ENCODE assay signal across 8 cellular contexts in the genomic region with DNA sequence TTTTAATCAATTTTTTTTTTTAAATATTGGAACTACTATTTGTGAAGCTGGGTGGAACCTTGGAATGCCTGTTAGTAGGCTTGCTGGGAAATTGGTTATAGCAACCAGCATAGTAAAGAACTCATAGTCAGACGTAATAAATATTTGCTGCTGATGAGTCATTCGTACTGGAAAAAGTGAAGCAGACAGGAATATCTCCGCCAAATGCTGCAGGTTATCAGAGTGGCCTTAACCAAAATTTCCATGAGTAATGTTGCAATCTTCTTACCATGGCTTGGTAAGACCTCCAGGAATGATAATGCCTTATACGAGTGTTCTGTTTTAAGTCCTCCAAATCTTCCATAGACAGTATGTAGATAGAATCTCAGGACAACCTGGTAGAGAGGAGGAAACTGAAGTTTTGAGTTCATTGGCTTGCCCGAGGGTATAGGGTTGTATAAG. TPM values are rescaled to one million over a fixed set of nuclear protein-coding genes. Genes with fewer than 3 reads are reported as not detected.
DNase-seq lines count a peak whose midpoint lies in the region; ATAC-seq, FAIRE-seq and TF ChIP-seq lines count a peak whose summit lies in the region.

No MANE protein-coding gene starts in this region.

- H3K9ac ChIP-seq in IMR-90 (ENCODE audit: low read depth, low read length) = no peak overlapping the region; the same call in 1 of the 2 replicates
- H3K9ac ChIP-seq in mesenchymal stem cell (ENCODE audit: low read length) = peak overlapping the region; percentile 89

- H3K23ac ChIP-seq in IMR-90 (ENCODE audit: low read depth, low read length) (no peak overlapping the region; the same call in 1 of the 2 replicates), mesenchymal stem cell (ENCODE audit: low read length in 2 of 2) (no peak overlapping the region)

- H3K27me3 ChIP-seq in IMR-90 (ENCODE audit: control insufficient read depth, insufficient read depth, low read length) (no peaks in the 10 kb centered on the region), mesenchymal stem cell (ENCODE audit: control insufficient read depth in 1 of 2, insufficient read depth in 1 of 2, low read length in 2 of 2) (no peaks in the 10 kb centered on the region), Peyer's patch (no peaks in the 10 kb centered on the region)

- no peak overlapping the region for H2BK12ac ChIP-seq in mesenchymal stem cell (ENCODE audit: low read length in 2 of 2)

- H3K9me3 ChIP-seq in A549 (no peaks in the 10 kb centered on the region), IMR-90 (ENCODE audit: control insufficient read depth, insufficient read depth, low read length) (no peaks in the 10 kb centered on the region), mesenchymal stem cell (ENCODE audit: control insufficient read depth, low read length) (no peaks in the 10 kb centered on the region), Peyer's patch (no peaks in the 10 kb centered on the region)

- H3K4ac ChIP-seq in IMR-90 (ENCODE audit: low read depth, low read length) (no peak overlapping the region; the same call in 1 of the 2 replicates), mesenchymal stem cell (ENCODE audit: low read depth in 1 of 2, low read length in 2 of 2) (no peak overlapping the region)

- peak overlapping the region; percentile 20; the same call in 1 of the 2 replicates for H4K91ac ChIP-seq in IMR-90 (ENCODE audit: insufficient read depth, low read depth, low read length)
- no peak overlapping the region for H4K91ac ChIP-seq in mesenchymal stem cell (ENCODE audit: low read length)

- H2AK9ac ChIP-seq in IMR-90 (replicated peaks; ENCODE audit: low read depth, low read length, poor library complexity) = no peak overlapping the region

- H3K9me1 ChIP-seq in IMR-90 (ENCODE audit: insufficient read depth, low read length) = peaks cover 43% of the 10 kb centered on the region

- DNase-seq in A549 (ENCODE audit: low read depth in 1 of 2, low spot score in 1 of 2) (peak; percentile 64 to 90), IMR-90 (peak; percentile 97), cardiac fibroblast (ENCODE audit: low read depth in 2 of 2) (peak; percentile 91 to 97), mesenchymal stem cell (peak; percentile 96), NCI-H1105 treated with DMSO at 0.1 percent for 48 hours (lab: John Stamatoyannopoulos, UW) (no peak), Peyer's patch (no peak)
- DNase-seq in effector CD8-positive, alpha-beta T cell (lab: John Stamatoyannopoulos, UW) = no peak

- peak; percentile 44 to 76; a peak in 2 of 5 replicates for TF ChIP-seq EP300 in A549 (IDR thresholded peaks at IDR 0.05)

- H4K20me1 ChIP-seq in IMR-90 (ENCODE audit: insufficient read depth, low read length) = peaks cover 21% of the 10 kb centered on the region; the same call in 1 of the 2 replicates

- H3K4me1 ChIP-seq in A549 = peaks cover 85% of the 10 kb centered on the region
- H3K4me1 ChIP-seq in IMR-90 (ENCODE audit: control insufficient read depth, insufficient read depth, low read length) = peaks cover 47% of the 10 kb centered on the region
- peaks cover 26% of the 10 kb centered on the region for H3K4me1 ChIP-seq in mesenchymal stem cell (ENCODE audit: control insufficient read depth, insufficient read depth, low read depth, low read length)
- H3K4me1 ChIP-seq in Peyer's patch = peaks cover 0 to 65% (median 4%) of the 10 kb centered on the region in 4 donors

- in situ Hi-C loops in IMR-90 (cut with MboI; ENCODE audit: low sequenced_read_pairs) = no loop called here

- 0% methylated on average over 5 of the region's 5 CpGs for WGBS in A549 (ENCODE audit: missing lambda C conversion rate)
- WGBS in IMR-90 (ENCODE audit: extremely low coverage in 2 of 2, insufficient read length in 1 of 2), 2 experiments = no CpG with 5 or more reads among the region's 5 CpGs
- 3% methylated on average over 3 of the region's 5 CpGs for WGBS in mesenchymal stem cell

- BruUV-seq in IMR-90 (replicated peaks; lab: Mats Ljungman, UMichigan) = no TSS peak

- H3K27ac ChIP-seq in A549 (peak overlapping the region; percentile 99 to 100), IMR-90 (ENCODE audit: insufficient read depth, low read length) (peak overlapping the region; percentile 43; the same call in 1 of the 2 replicates), mesenchymal stem cell (ENCODE audit: low read length, poor library complexity, severe bottlenecking) (peak overlapping the region; percentile 65), Peyer's patch (peak overlapping the region in 1 of 4 donors; percentile 56)

- H3K79me1 ChIP-seq in IMR-90 (ENCODE audit: low read depth in 1 of 2, low read length in 2 of 2) = peaks cover 28 to 66% of the 10 kb centered on the region in 2 experiments
- H3K79me1 ChIP-seq in mesenchymal stem cell (replicated peaks; ENCODE audit: low read length, poor library complexity, severe bottlenecking) = peaks cover 7% of the 10 kb centered on the region

- H2BK20ac ChIP-seq in IMR-90 (ENCODE audit: low read depth, low read length) = peak overlapping the region; percentile 18

- no peaks in the 10 kb centered on the region for H3K36me3 ChIP-seq in IMR-90 (ENCODE audit: control insufficient read depth, insufficient read depth, low read length)
- peaks cover 3% of the 10 kb centered on the region in 2 experiments for H3K36me3 ChIP-seq in mesenchymal stem cell (ENCODE audit: control insufficient read depth in 1 of 2, insufficient read depth in 2 of 2, low read depth in 1 of 2, low read length in 2 of 2)
- no peaks in the 10 kb centered on the region for H3K36me3 ChIP-seq in Peyer's patch

- H2AFZ ChIP-seq in IMR-90 (replicated peaks; ENCODE audit: low read length, poor library complexity) (no peak overlapping the region), mesenchymal stem cell (ENCODE audit: low read depth, low read length) (no peak overlapping the region)

- CTCF ChIA-PET in A549 (lab: Yijun Ruan, JAX) (interaction anchor here (1.0 to 3.6 kb wide), 3 partner anchors 34 to 147 kb away, joined by 3 to 17 read pairs (median 9); a partner anchor contains a TSS), IMR-90 (lab: Yijun Ruan, JAX) (interaction anchor here (0.6 kb wide), 1 partner anchor 19 kb away, joined by 4 read pairs; no protein-coding TSS in a partner anchor)

- peak overlapping the region; percentile 93 for H2BK5ac ChIP-seq in IMR-90 (ENCODE audit: low read depth, low read length, poor library complexity, severe bottlenecking)
- H2BK5ac ChIP-seq in mesenchymal stem cell (ENCODE audit: low read depth, low read length, poor library complexity, severe bottlenecking) = no peak overlapping the region

- H3K4me2 ChIP-seq in A549 (peak overlapping the region; percentile 91), IMR-90 (ENCODE audit: low read depth, low read length) (peak overlapping the region; percentile 77), mesenchymal stem cell (ENCODE audit: low read length, poor library complexity, severe bottlenecking) (no peak overlapping the region)

- TF ChIP-seq CTCF in A549 (IDR thresholded peaks at IDR 0.05) = no peak
- TF ChIP-seq CTCF in IMR-90 (conservative IDR thresholded peaks at IDR 0.05; ENCODE audit: low read depth, low read length) = no peak
- TF ChIP-seq CTCF in cardiac fibroblast (IDR thresholded peaks at IDR 0.05; ENCODE audit: low read depth, low read length) = no peak
- TF ChIP-seq CTCF in Peyer's patch (IDR thresholded peaks at IDR 0.05) = no peak

- peak overlapping the region; percentile 98 for H2BK120ac ChIP-seq in IMR-90 (ENCODE audit: low read depth, low read length)
- H2BK120ac ChIP-seq in mesenchymal stem cell (ENCODE audit: low read depth, low read length) = no peak overlapping the region

- FAIRE-seq in A549 (lab: Jason Lieb, UNC) = no peak

- no peak for TF ChIP-seq POLR2A in A549 (IDR thresholded peaks at IDR 0.05; ENCODE audit: low read length)
- TF ChIP-seq POLR2A in IMR-90 (IDR thresholded peaks at IDR 0.05; ENCODE audit: low read depth, low read length) = peak; percentile 12; the same call in 1 of the 2 replicates
- no peak for TF ChIP-seq POLR2A in Peyer's patch (IDR thresholded peaks at IDR 0.05)

- TF ChIP-seq RAD21 in A549 (conservative IDR thresholded peaks at IDR 0.05 in 1 of 2, IDR thresholded peaks at IDR 0.05 in 1 of 2) = peak in 1 of 2 experiments; percentile 19; a peak in 1 of 5 replicates
- TF ChIP-seq RAD21 in IMR-90 (IDR thresholded peaks at IDR 0.05; ENCODE audit: low read length) = no peak

- H4K8ac ChIP-seq in IMR-90 (ENCODE audit: low read depth in 2 of 2, low read length in 2 of 2) (no peak overlapping the region), mesenchymal stem cell (ENCODE audit: low read length) (no peak overlapping the region)

- H3K18ac ChIP-seq in IMR-90 (ENCODE audit: low read depth, low read length) (peak overlapping the region; percentile 85; the same call in 1 of the 2 replicates), mesenchymal stem cell (ENCODE audit: low read depth in 1 of 2, low read length in 2 of 2) (no peak overlapping the region)

- 0 out of 2 replicates have a peak overlapping the region, but pooled peaks have one; percentile 10 for H3K14ac ChIP-seq in IMR-90 (replicated peaks; ENCODE audit: low read depth, low read length)
- no peak overlapping the region for H3K14ac ChIP-seq in mesenchymal stem cell (ENCODE audit: low read length in 2 of 2)

- H3K4me3 ChIP-seq in A549 = peak overlapping the region; percentile 16; the same call in 1 of the 3 replicates
- no peak overlapping the region for H3K4me3 ChIP-seq in IMR-90 (ENCODE audit: insufficient read depth, low read depth, low read length)
- H3K4me3 ChIP-seq in cardiac fibroblast (replicated peaks in 1 of 2; ENCODE audit: low read depth in 2 of 2, low read length in 2 of 2) = no peak overlapping the region
- no peak overlapping the region for H3K4me3 ChIP-seq in mesenchymal stem cell (ENCODE audit: insufficient read depth in 1 of 2, low read depth in 1 of 2, low read length in 2 of 2)
- no peak overlapping the region for H3K4me3 ChIP-seq in Peyer's patch

- POLR2A ChIA-PET in A549 (lab: Yijun Ruan, JAX) = interaction anchor here (0.6 kb wide), 1 partner anchor 131 kb away, joined by 3 read pairs; no protein-coding TSS in a partner anchor
- POLR2A ChIA-PET in IMR-90 (lab: Charles Lee; ENCODE audit: unreplicated experiment) = no interaction called here

- dilution Hi-C loops in IMR-90 (cut with HindIII; ENCODE audit: low sequenced_read_pairs, unreplicated experiment) = no loop called here

- intact Hi-C loops in IMR-90 (cut with micrococcal nuclease) = no loop called here

- ATAC-seq in A549 (peak; percentile 31 to 56; a peak in 4 of 6 replicates), IMR-90 (ENCODE audit: low read depth) (peak; percentile 38), HG03045 (IDR thresholded peaks at IDR 0.05; ENCODE audit: unreplicated experiment) (no peak)

- H2AK5ac ChIP-seq in IMR-90 (ENCODE audit: low read depth, low read length) (no peak overlapping the region), mesenchymal stem cell (ENCODE audit: low read length, severe bottlenecking) (no peak overlapping the region)

- no peak overlapping the region; the same call in 1 of the 2 replicates for H3K56ac ChIP-seq in IMR-90 (ENCODE audit: extremely low read depth, insufficient read depth, low read length)

- H2BK15ac ChIP-seq in IMR-90 (ENCODE audit: low read depth, low read length) = peak overlapping the region; percentile 88; the same call in 2 of the 3 replicates
- no peak overlapping the region for H2BK15ac ChIP-seq in mesenchymal stem cell (ENCODE audit: low read depth, poor library complexity, severe bottlenecking)

- H4K5ac ChIP-seq in IMR-90 (ENCODE audit: low read depth, low read length) = peak overlapping the region; percentile 54; the same call in 1 of the 2 replicates

RNA-seq across cellular contexts. Expression of a gene that starts 34.2 kb away (rescaled TPM):
- polyA plus RNA-seq in A549 (2011; rRNA removed) = 20.6 and 25.9 TPM in 2 replicates
- polyA plus RNA-seq in A549 (2012; cell fraction: cytosol; rRNA removed) = 4.6 and 6.1 TPM in 2 replicates
- polyA plus RNA-seq in A549 (2012; cell fraction: nucleus; rRNA removed) = 6.1 and 8.6 TPM in 2 replicates
- 15.4 to 21.3 TPM (median 18.7 TPM) in 3 replicates for polyA plus RNA-seq in A549 (2017; fragmentation: RNase III; extraction: RNeasy Plus Mini Kit Qiagen cat#74134 plus additional on column Dnase treatment)
- 37.8 and 44.0 TPM in 2 replicates for polyA minus RNA-seq in A549 (2011; rRNA and poly(A)+ RNA removed)
- total RNA-seq in IMR-90 (2012; rRNA removed) = 103 and 126 TPM in 2 replicates
- polyA plus RNA-seq in IMR-90 (2012; rRNA removed) = 24.8 and 26.9 TPM in 2 replicates
- 8.1 and 11.6 TPM in 2 replicates for polyA plus RNA-seq in IMR-90 (2012; cell fraction: cytosol; rRNA removed)
- polyA plus RNA-seq in IMR-90 (2012; cell fraction: nucleus; rRNA removed; ENCODE audit: low replicate concordance) = 9.4 and 35.9 TPM in 2 replicates
- polyA plus RNA-seq in mesenchymal stem cell (2013, experiment 1 of 2) = 41.7 TPM
- polyA plus RNA-seq in mesenchymal stem cell (2013, experiment 2 of 2) = 43.8 TPM
- total RNA-seq in Peyer's patch = 10 to 100 TPM; 27.0 to 44.6 (median 36.3) TPM

Comparison
In these comparisons a context has a peak if more than half of its experiments do, and no peak if none do; other contexts are left out.
1. DNase-seq: peak in A549 (2 of 2), IMR-90 (single experiment), cardiac fibroblast (2 of 2) and mesenchymal stem cell (single experiment); none in effector CD8-positive, alpha-beta T cell (single experiment), NCI-H1105 treated with DMSO at 0.1 percent for 48 hours (single experiment) and Peyer's patch (0 of 3).